ENCODE assay signal across 35 cellular contexts in genomic region chr17:39193346-39193745, GRCh38. TPM values are rescaled to one million over a fixed set of nuclear protein-coding genes. Genes with fewer than 3 reads are reported as not detected.
A peak's percentile ranks its signal among the peaks of the same experiment; 100 is the strongest.
DNase-seq lines count a peak whose midpoint lies in the region; ATAC-seq and TF ChIP-seq lines count a peak whose summit lies in the region.
"Had no signal": no experiment of that assay in that cellular context is flagged by ENCODE, and none has a peak within 500 bp of the region (broad histone marks: within the 10 kb centered on the region; RNA-seq: fewer than 3 reads in every experiment).

No MANE protein-coding gene starts in this region.

- no peak for ATAC-seq in right cardiac atrium
- ATAC-seq in left cardiac atrium, result no peak
- ATAC-seq: activated CD8-positive, alpha-beta T cell treated with anti-CD3 and anti-CD28 coated beads for 36 hours; activated T-helper 17 cell treated with anti-CD3 and anti-CD28 coated beads, Interleukin-2, amount 50 U/mL, for 72 hours; GM23338; HepG2; left ventricle myocardium superior; natural killer cell treated with Interleukin-12 subunit alpha and Interleukin-12 subunit beta and Interleukin-15 and Interleukin-18, amount 100 ng/mL, for 72 hours had no signal

- H3K9me3 Mint-ChIP-seq in neural crest cell, result no peaks in the 10 kb centered on the region
- H3K9me3 Mint-ChIP-seq: activated CD8-positive, alpha-beta T cell treated with anti-CD3 and anti-CD28 coated beads for 36 hours; activated T-helper 17 cell treated with anti-CD3 and anti-CD28 coated beads, Interleukin-2, amount 50 U/mL, for 72 hours; CD8-positive, alpha-beta memory T cell; dendritic cell treated with granulocyte-macrophage colony-stimulating factor and Interleukin-4, amounts not matched to agents 40 ng/mL and 50 ng/mL, for 4 days; GM23338; HFFc6; natural killer cell treated with Interleukin-12 subunit alpha and Interleukin-12 subunit beta and Interleukin-15 and Interleukin-18, amount 100 ng/mL, for 72 hours had no signal

- peaks cover 5% of the 10 kb centered on the region for H3K36me3 Mint-ChIP-seq in neural crest cell (ENCODE audit: low read depth)
- H3K36me3 Mint-ChIP-seq: natural killer cell treated with Interleukin-12 subunit alpha and Interleukin-12 subunit beta and Interleukin-15 and Interleukin-18, amount 100 ng/mL, for 72 hours had no signal

- no peaks in the 10 kb centered on the region for H3K4me1 ChIP-seq in right cardiac atrium (ENCODE audit: control insufficient read depth, insufficient read depth, low read length)
- peaks cover 25% of the 10 kb centered on the region for H3K4me1 ChIP-seq in MM.1S (ENCODE audit: low read length)

- peaks cover 14% of the 10 kb centered on the region for H3F3A ChIP-seq in MM.1S (ENCODE audit: insufficient read depth, low read length)

- H3K27me3 ChIP-seq in right cardiac atrium (ENCODE audit: control insufficient read depth, insufficient read depth) (no peaks in the 10 kb centered on the region), MM.1S (replicated peaks; ENCODE audit: insufficient read depth, low read length) (no peaks in the 10 kb centered on the region)
- H3K27me3 ChIP-seq: Peyer's patch, sigmoid colon, suprapubic skin had no signal

- H3K36me3 ChIP-seq in MM.1S (replicated peaks; ENCODE audit: insufficient read depth, low read length), result 0 out of 2 replicates have a peak, but pooled peaks cover 3% of the 10 kb centered on the region

- no peak overlapping the region for H3K27ac ChIP-seq in right cardiac atrium (ENCODE audit: low read length)
- peak overlapping the region; percentile 88 for H3K27ac ChIP-seq in cingulate gyrus (ENCODE audit: low read depth, low read length)
- no peak overlapping the region for H3K27ac ChIP-seq in MM.1S (ENCODE audit: low read length)
- H3K27ac ChIP-seq: Peyer's patch, sigmoid colon, suprapubic skin had no signal

- H3K9ac ChIP-seq in MM.1S (ENCODE audit: low read length), result no peak overlapping the region

- no peaks in the 10 kb centered on the region for H3K9me2 ChIP-seq in MM.1S (replicated peaks; ENCODE audit: insufficient read depth, low read length)

- no peaks in the 10 kb centered on the region for H4K20me1 ChIP-seq in MM.1S (ENCODE audit: insufficient read depth, low read length)

- peaks cover 22% of the 10 kb centered on the region for H3K4me1 Mint-ChIP-seq in neural crest cell

- 80% methylated on average over 10 of the region's 10 CpGs for WGBS in right cardiac atrium

- H2AFZ ChIP-seq in MM.1S (ENCODE audit: low read length), result no peak overlapping the region
- H2AFZ ChIP-seq: GM23338 had no signal

- H3K27me3 Mint-ChIP-seq in neural crest cell (ENCODE audit: low read depth), result no peaks in the 10 kb centered on the region
- H3K27me3 Mint-ChIP-seq: activated CD8-positive, alpha-beta T cell treated with anti-CD3 and anti-CD28 coated beads for 36 hours; activated T-helper 17 cell treated with anti-CD3 and anti-CD28 coated beads, Interleukin-2, amount 50 U/mL, for 72 hours; CD8-positive, alpha-beta memory T cell; natural killer cell treated with Interleukin-12 subunit alpha and Interleukin-12 subunit beta and Interleukin-15 and Interleukin-18, amount 100 ng/mL, for 72 hours had no signal

- TF ChIP-seq CTCF in neural crest cell (conservative IDR thresholded peaks at IDR 0.05), result no peak
- no peak for TF ChIP-seq CTCF in MM.1S (IDR thresholded peaks at IDR 0.05; ENCODE audit: low read length)

- intact Hi-C loops in right cardiac atrium (cut with DNase I), result no loop called here
- intact Hi-C loops in left cardiac atrium (cut with DNase I), result no loop called here
- intact Hi-C loops in posterior vena cava (cut with DNase I), result loop anchor here in 1 of 2 donors (10.0 kb wide), 1 partner anchor 419 kb away; no protein-coding TSS in a partner anchor

- H3K79me2 ChIP-seq in MM.1S (ENCODE audit: low read length), result peaks cover 57% of the 10 kb centered on the region

- no peak overlapping the region for H3K4me3 ChIP-seq in right cardiac atrium (ENCODE audit: low read length)
- no peak overlapping the region for H3K4me3 ChIP-seq in MM.1S (ENCODE audit: low read length)
- H3K4me3 ChIP-seq: GM23338, Peyer's patch, sigmoid colon, suprapubic skin had no signal

- H3K4me2 ChIP-seq in MM.1S (ENCODE audit: low read depth, low read length), result no peak overlapping the region
- H3K4me2 ChIP-seq: GM23338 had no signal

- H3K4me3 Mint-ChIP-seq in neural crest cell, result peak overlapping the region; percentile 54
- H3K4me3 Mint-ChIP-seq: activated CD8-positive, alpha-beta T cell treated with anti-CD3 and anti-CD28 coated beads for 36 hours; activated T-helper 17 cell treated with anti-CD3 and anti-CD28 coated beads, Interleukin-2, amount 50 U/mL, for 72 hours; dendritic cell treated with granulocyte-macrophage colony-stimulating factor and Interleukin-4, amounts not matched to agents 40 ng/mL and 50 ng/mL, for 4 days; HFFc6; natural killer cell treated with Interleukin-12 subunit alpha and Interleukin-12 subunit beta and Interleukin-15 and Interleukin-18, amount 100 ng/mL, for 72 hours had no signal

- DNase-seq in right cardiac atrium, result peak in 2 of 3 donors; percentile 22 to 52
- DNase-seq in left cardiac atrium, result no peak
- DNase-seq in neural crest cell (ENCODE audit: low read depth, low spot score), result no peak
- DNase-seq in NCI-H1417 (lab: John Stamatoyannopoulos, UW), result no peak
- DNase-seq in posterior vena cava (ENCODE audit: low spot score), result no peak
- no peak for DNase-seq in MM.1S
- no peak for DNase-seq in OCI-M1 (lab: John Stamatoyannopoulos, UW)
- DNase-seq: activated CD4-positive, alpha-beta T cell treated with anti-CD3 and anti-CD28 coated beads for 1 hour; activated CD8-positive, alpha-beta T cell treated with anti-CD3 and anti-CD28 coated beads for 36 hours; activated naive CD4-positive, alpha-beta T cell treated with anti-CD3 and anti-CD28 coated beads, Interleukin-2, amount 50 U/mL, for 16 hours; AML-193; anterior cingulate cortex; CD8-positive, alpha-beta memory T cell; HFFc6; left ventricle myocardium superior; NCI-H1105; NCI-H1930; NCI-H526; NK-92 treated with Interleukin-12 subunit alpha and Interleukin-12 subunit beta, amount 100 ng/mL, for 24 hours; Peyer's patch; sigmoid colon; stimulated activated CD4-positive, alpha-beta T cell treated with anti-CD3 and anti-CD28 coated beads, Interleukin-15, amount 100 ng/mL, for 24 hours; stimulated activated naive CD4-positive, alpha-beta T cell; T-helper 1 cell had no signal

- no peak overlapping the region for H3K27ac Mint-ChIP-seq in neural crest cell (ENCODE audit: unreplicated experiment)
- H3K27ac Mint-ChIP-seq: activated CD8-positive, alpha-beta T cell treated with anti-CD3 and anti-CD28 coated beads for 36 hours; dendritic cell treated with granulocyte-macrophage colony-stimulating factor and Interleukin-4, amounts not matched to agents 40 ng/mL and 50 ng/mL, for 4 days; natural killer cell treated with Interleukin-12 subunit alpha and Interleukin-12 subunit beta and Interleukin-15 and Interleukin-18, amount 100 ng/mL, for 72 hours had no signal

- H3K9me3 ChIP-seq in right cardiac atrium (ENCODE audit: control insufficient read depth, low read length), result no peaks in the 10 kb centered on the region
- no peaks in the 10 kb centered on the region for H3K9me3 ChIP-seq in MM.1S (replicated peaks; ENCODE audit: insufficient read depth, low read length)
- H3K9me3 ChIP-seq: Peyer's patch, sigmoid colon, suprapubic skin had no signal

RNA-seq across cellular contexts. Expression of gene CACNB1, which starts 4.1 kb away (rescaled TPM):
- 10 to 100 TPM in 1 of 4 donors, 1 to 10 TPM in 3; 5.8 to 10.8 (median 8.0) TPM for total RNA-seq in right cardiac atrium
- 6.4 TPM for polyA plus RNA-seq in right cardiac atrium
- 1 to 10 TPM; 5.4 to 5.8 TPM for total RNA-seq in left cardiac atrium
- total RNA-seq in neural crest cell, result 15.3 and 16.2 TPM in 2 replicates
- 10 to 100 TPM in 1 of 2 donors, 1 to 10 TPM in 1; 8.8 to 11.3 TPM for total RNA-seq in posterior vena cava

RNA-seq across cellular contexts. Expression of gene RPL19, which starts 6.7 kb away (rescaled TPM):
- total RNA-seq in right cardiac atrium, result 1,000 to 10,000 TPM; 1,060 to 1,177 (median 1,099) TPM
- 1,781 TPM for polyA plus RNA-seq in right cardiac atrium
- total RNA-seq in left cardiac atrium, result 1,000 to 10,000 TPM; 1,055 to 1,074 TPM
- total RNA-seq in neural crest cell, result 1,874 and 1,957 TPM in 2 replicates
- 1,000 to 10,000 TPM; 1,084 to 1,135 TPM for total RNA-seq in posterior vena cava

RNA-seq across cellular contexts. Expression of gene ARL5C, which starts 27.4 kb away (rescaled TPM):
- total RNA-seq in right cardiac atrium, result not detected
- polyA plus RNA-seq in right cardiac atrium, result not detected
- not detected for total RNA-seq in left cardiac atrium
- total RNA-seq in neural crest cell, result not detected in 2 replicates
- not detected for total RNA-seq in posterior vena cava
- total RNA-seq: activated CD8-positive, alpha-beta T cell treated with anti-CD3 and anti-CD28 coated beads for 36 hours; activated T-helper 17 cell treated with anti-CD3 and anti-CD28 coated beads, Interleukin-2, amount 50 U/mL, for 72 hours; cardiac septum; CD8-positive, alpha-beta memory T cell; fibroblast of lung; glomerular endothelial cell; GM23338; HepG2; HFFc6; left ventricle myocardium superior; natural killer cell treated with Interleukin-12 subunit alpha and Interleukin-12 subunit beta and Interleukin-15 and Interleukin-18, amount 100 ng/mL, for 72 hours; Peyer's patch; SK-MEL-5; suprapubic skin had no signal
- polyA plus RNA-seq: CD8-positive, alpha-beta memory T cell; fibroblast of lung; GM23338; HepG2; sigmoid colon had no signal

RNA-seq across cellular contexts. Expression of gene STAC2, which starts 32.4 kb away (rescaled TPM):
- total RNA-seq in right cardiac atrium (1 to 10 TPM; 2.5 to 3.7 (median 3.1) TPM), left cardiac atrium (1 to 10 TPM; 1.4 to 5.9 TPM), neural crest cell (1.0 and 1.2 TPM in 2 replicates), posterior vena cava (1 to 10 TPM in 1 of 2 donors, under 1 TPM in 1; 0.71 to 1.2 TPM)
- polyA plus RNA-seq in right cardiac atrium, result 6.9 TPM
- total RNA-seq: activated T-helper 17 cell treated with anti-CD3 and anti-CD28 coated beads, Interleukin-2, amount 50 U/mL, for 72 hours; CD8-positive, alpha-beta memory T cell; fibroblast of lung; glomerular endothelial cell; HepG2; HFFc6; SK-MEL-5 had no signal
- polyA plus RNA-seq: CD8-positive, alpha-beta memory T cell; HepG2 had no signal

RNA-seq across cellular contexts. Expression of gene PLXDC1, which starts 41.9 kb away (rescaled TPM):
- total RNA-seq in right cardiac atrium, result 10 to 100 TPM in 1 of 4 donors, 1 to 10 TPM in 3; 4.4 to 14.6 (median 5.8) TPM
- 13.0 TPM for polyA plus RNA-seq in right cardiac atrium
- 10 to 100 TPM in 1 of 2 donors, 1 to 10 TPM in 1; 7.6 to 18.0 TPM for total RNA-seq in left cardiac atrium
- total RNA-seq in neural crest cell, result 0.28 and 0.84 TPM in 2 replicates
- 10 to 100 TPM; 16.0 to 27.2 TPM for total RNA-seq in posterior vena cava
- total RNA-seq: HepG2 had no signal
- polyA plus RNA-seq: HepG2 had no signal

Comparison
In these comparisons a context has a peak if more than half of its experiments do, and no peak if none do; other contexts are left out.
1. DNase-seq: peak in right cardiac atrium (2 of 3); none in left cardiac atrium (single experiment), neural crest cell (single experiment), NCI-H1417 (0 of 3), posterior vena cava (single experiment), MM.1S (single experiment) and OCI-M1 (single experiment).